In genomic region chr7:56051339-56052191, GRCh38 we compare ENCODE assay signal across 8 cellular contexts. TPM values are rescaled to one million over a fixed set of nuclear protein-coding genes. Genes with fewer than 3 reads are reported as not detected.
A peak's percentile ranks its signal among the peaks of the same experiment; 100 is the strongest.
DNase-seq lines count a peak whose midpoint lies in the region; ATAC-seq and TF ChIP-seq lines count a peak whose summit lies in the region.

Gene CCT6A (plus strand): TSS chr7:56051765. CDS start chr7:56051849, 84 bp downstream.
Gene PSPH (minus strand): TSS chr7:56051444. CDS start chr7:56021212, 30,232 bp downstream.

- WGBS in mammary epithelial cell (ENCODE audit: low coverage, missing lambda C conversion rate) = 1% methylated on average over 30 of the region's 97 CpGs
- WGBS in smooth muscle cell (ENCODE audit: low lambda C conversion rate) = under 1% methylated on average over 74 of the region's 97 CpGs

- H3K4me1 ChIP-seq in mammary epithelial cell (ENCODE audit: insufficient read depth, low read length) = peaks cover 32% of the 10 kb centered on the region
- peaks cover 14% of the 10 kb centered on the region for H3K4me1 ChIP-seq in smooth muscle cell (ENCODE audit: low read depth)

- ATAC-seq in GM18873 (IDR thresholded peaks at IDR 0.05; ENCODE audit: low FRiP score, unreplicated experiment) (peak; percentile 93), HG03139 (IDR thresholded peaks at IDR 0.05; ENCODE audit: unreplicated experiment) (peak; percentile 95)

- no peaks in the 10 kb centered on the region for H4K20me1 ChIP-seq in mammary epithelial cell (ENCODE audit: insufficient read depth, low read length)
- no peaks in the 10 kb centered on the region for H4K20me1 ChIP-seq in smooth muscle cell (ENCODE audit: low read depth)

- H3K9ac ChIP-seq in mammary epithelial cell (ENCODE audit: insufficient read depth, low read length) (peak within 1 kb of the TSS; percentile 93), smooth muscle cell (ENCODE audit: low read depth) (peak within 1 kb of the TSS; percentile 89)

- in situ Hi-C loops in ACHN (cut with HindIII; ENCODE audit: low pct_ligation_motif_present, low pct_unique_long_range_greater_than_20kb, low sequenced_read_pairs) (no loop called here), mammary epithelial cell (cut with MboI; ENCODE audit: low sequenced_read_pairs in 2 of 2) (no loop called here)

- peak within 1 kb of the TSS; percentile 94 for H3K27ac ChIP-seq in WERI-Rb-1
- H3K27ac ChIP-seq in mammary epithelial cell (ENCODE audit: insufficient read depth, low read depth, low read length) = peak within 1 kb of the TSS; percentile 92
- H3K27ac ChIP-seq in smooth muscle cell (ENCODE audit: low read depth) = peak within 1 kb of the TSS; percentile 83

- H3K4me3 ChIP-seq in WERI-Rb-1 (ENCODE audit: low read depth, low read length) = peak within 1 kb of the TSS; percentile 99
- peak within 1 kb of the TSS; percentile 83 to 97 (median 97) for H3K4me3 ChIP-seq in mammary epithelial cell (replicated peaks in 1 of 3; ENCODE audit: insufficient read depth in 1 of 3, low read depth in 2 of 3, low read length in 3 of 3)
- peak within 1 kb of the TSS; percentile 95 for H3K4me3 ChIP-seq in smooth muscle cell

- peak within 1 kb of the TSS; percentile 80 for H3K4me2 ChIP-seq in mammary epithelial cell (ENCODE audit: insufficient read depth, low read depth, low read length)
- H3K4me2 ChIP-seq in smooth muscle cell = peak within 1 kb of the TSS; percentile 99

- H3K36me3 ChIP-seq in WERI-Rb-1 (peaks cover 45% of the 10 kb centered on the region), mammary epithelial cell (ENCODE audit: insufficient read depth, low read length) (peaks cover 28% of the 10 kb centered on the region), smooth muscle cell (ENCODE audit: low read depth) (peaks cover 6% of the 10 kb centered on the region)

- dilution Hi-C loops in mammary epithelial cell (cut with HindIII; ENCODE audit: low sequenced_read_pairs) = no loop called here

- DNase-seq in ACHN (peak; percentile 100), NCI-H2227 (lab: John Stamatoyannopoulos, UW; ENCODE audit: unreplicated experiment) (peak; percentile 98), WERI-Rb-1 (peak; percentile 98), mammary epithelial cell (peak; percentile 99), iPS-NIHi11 (ENCODE audit: low spot score) (peak; percentile 97), smooth muscle cell (lab: John Stamatoyannopoulos, UW; ENCODE audit: unreplicated experiment) (peak; percentile 86)

- CTCF ChIA-PET in mammary epithelial cell (lab: Charles Lee; ENCODE audit: low non-redundant PET) = no interaction called here

- H3K79me2 ChIP-seq in mammary epithelial cell (ENCODE audit: insufficient read depth, low read length) = peaks cover 75% of the 10 kb centered on the region
- H3K79me2 ChIP-seq in smooth muscle cell (ENCODE audit: low read depth) = peaks cover 40% of the 10 kb centered on the region

- H3F3A ChIP-seq in smooth muscle cell (ENCODE audit: low read depth) = peaks cover 19% of the 10 kb centered on the region

- intact Hi-C loops in mammary epithelial cell (cut with micrococcal nuclease) = loop anchor here (1.0 to 5.0 kb wide), 4 partner anchors 13 to 84 kb away; partner anchors contain the start of gene SUMF2

- no peaks in the 10 kb centered on the region for H3K27me3 ChIP-seq in WERI-Rb-1 (ENCODE audit: insufficient read depth, low read depth, severe bottlenecking)
- no peaks in the 10 kb centered on the region for H3K27me3 ChIP-seq in mammary epithelial cell (ENCODE audit: insufficient read depth, low read length)
- no peaks in the 10 kb centered on the region for H3K27me3 ChIP-seq in smooth muscle cell (ENCODE audit: low read depth)

- TF ChIP-seq CTCF in WERI-Rb-1 (IDR thresholded peaks at IDR 0.05; ENCODE audit: low read depth, low read length) (no peak), mammary epithelial cell (conservative IDR thresholded peaks at IDR 0.05 in 1 of 2, IDR thresholded peaks at IDR 0.05 in 1 of 2; ENCODE audit: extremely low read depth in 1 of 2, insufficient read depth in 1 of 2, low read depth in 1 of 2, low read length in 2 of 2) (no peak), smooth muscle cell (IDR thresholded peaks at IDR 0.05; ENCODE audit: borderline replicate concordance, insufficient read depth, poor library complexity, severe bottlenecking) (no peak)

- H3K9me3 ChIP-seq in WERI-Rb-1 (ENCODE audit: severe bottlenecking) = no peaks in the 10 kb centered on the region
- H3K9me3 ChIP-seq in mammary epithelial cell (replicated peaks; ENCODE audit: insufficient read depth, low read length) = no peaks in the 10 kb centered on the region
- no peaks in the 10 kb centered on the region for H3K9me3 ChIP-seq in smooth muscle cell (replicated peaks; ENCODE audit: low read depth)

- peak within 1 kb of the TSS; percentile 79 for H2AFZ ChIP-seq in mammary epithelial cell (ENCODE audit: low read depth, low read length)
- H2AFZ ChIP-seq in smooth muscle cell (ENCODE audit: low read depth) = peak within 1 kb of the TSS; percentile 94

- TSS peak; percentile 46 for BruUV-seq in mammary epithelial cell (replicated peaks; lab: Mats Ljungman, UMichigan)

RNA-seq across cellular contexts. Expression of gene CCT6A, which starts in this region (rescaled TPM):
- total RNA-seq in mammary epithelial cell (100 to 1,000 TPM; 126 to 169 TPM), smooth muscle cell (130 and 157 TPM in 2 replicates)
- polyA plus RNA-seq in mammary epithelial cell (255 TPM), smooth muscle cell (97.7 and 117 TPM in 2 replicates)
- 110 TPM for polyA minus RNA-seq in mammary epithelial cell

RNA-seq across cellular contexts. Expression of gene PSPH, which starts in this region (rescaled TPM):
- total RNA-seq in mammary epithelial cell (100 to 1,000 TPM in 1 of 2 donors, 10 to 100 TPM in 1; 54.7 to 191 TPM), smooth muscle cell (31.2 and 41.5 TPM in 2 replicates)
- polyA plus RNA-seq in mammary epithelial cell (37.3 TPM), smooth muscle cell (14.8 and 17.2 TPM in 2 replicates)
- 52.7 TPM for polyA minus RNA-seq in mammary epithelial cell

Comparison
In these comparisons a context has a peak if more than half of its experiments do, and no peak if none do; other contexts are left out.
1. Peak in every context shown above with its lines: DNase-seq, ATAC-seq, H3K4me3 ChIP-seq and H3K27ac ChIP-seq.